Comparison of ENCODE assay signal across 9 cellular contexts in the genomic region with DNA sequence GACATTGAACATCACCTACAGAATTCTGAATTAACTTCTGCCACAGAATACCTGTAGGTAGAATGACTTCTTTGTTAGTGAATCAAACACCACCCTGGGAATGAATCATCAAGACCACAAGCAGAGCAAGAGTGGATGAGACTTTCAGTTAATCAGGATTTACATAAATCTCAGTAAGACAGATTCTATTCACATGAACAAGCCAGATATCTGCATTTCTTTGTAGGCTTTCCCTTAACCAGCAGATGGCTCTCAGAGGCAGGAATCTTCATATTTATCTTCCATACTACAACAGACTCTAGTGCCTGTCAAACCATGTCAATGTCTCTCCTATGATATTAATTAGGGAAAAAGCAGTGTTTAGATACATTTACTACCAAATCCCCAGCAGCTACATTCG.
DNase-seq lines count a peak whose midpoint lies in the region; ATAC-seq and TF ChIP-seq lines count a peak whose summit lies in the region.
"Had no signal": no experiment of that assay in that cellular context is flagged by ENCODE, and none has a peak within 500 bp of the region (broad histone marks: within the 10 kb centered on the region; RNA-seq: fewer than 3 reads in every experiment).

No MANE protein-coding gene starts in this region.

- CTCF ChIA-PET in CD4-positive, alpha-beta T cell (lab: Charles Lee) = interaction anchor here (1.0 to 1.4 kb wide), 4 partner anchors 11 to 557 kb away, joined by 3 to 4 read pairs (median 4); no protein-coding TSS in a partner anchor

- intact Hi-C loops in CD4-positive, alpha-beta T cell (cut with DNase I, micrococcal nuclease) = loop anchor here in 1 of 2 experiments (5.0 to 10.0 kb wide), 2 partner anchors 45 to 1823 kb away; a partner anchor contains a TSS

- peaks cover 62% of the 10 kb centered on the region for H3K4me1 Mint-ChIP-seq in CD4-positive, alpha-beta T cell (ENCODE audit: low read depth)
- H3K4me1 Mint-ChIP-seq in endothelial cell (ENCODE audit: unreplicated experiment) = no peaks in the 10 kb centered on the region

- H3K27ac Mint-ChIP-seq in CD4-positive, alpha-beta T cell = peak overlapping the region; percentile 51
- no peak overlapping the region for H3K27ac Mint-ChIP-seq in endothelial cell (ENCODE audit: unreplicated experiment)

- H3K9me3 Mint-ChIP-seq in CD4-positive, alpha-beta T cell = no peaks in the 10 kb centered on the region
- H3K9me3 Mint-ChIP-seq in endothelial cell (ENCODE audit: unreplicated experiment) = no peaks in the 10 kb centered on the region
- H3K9me3 Mint-ChIP-seq: naive B cell had no signal

- POLR2A ChIA-PET in CD4-positive, alpha-beta T cell (lab: Charles Lee) = no interaction called here

- no peaks in the 10 kb centered on the region for H3K9me3 ChIP-seq in CD4-positive, alpha-beta T cell (ENCODE audit: control insufficient read depth, low read length)

- H3K27me3 ChIP-seq in CD4-positive, alpha-beta T cell (ENCODE audit: control insufficient read depth, insufficient read depth, low read length) = no peaks in the 10 kb centered on the region

- no peak overlapping the region for H3K4me3 Mint-ChIP-seq in CD4-positive, alpha-beta T cell
- H3K4me3 Mint-ChIP-seq in endothelial cell (ENCODE audit: unreplicated experiment) = no peak overlapping the region
- H3K4me3 Mint-ChIP-seq: naive B cell had no signal

- peak; percentile 71 for ATAC-seq in CD4-positive, alpha-beta T cell (ENCODE audit: poor library complexity)
- ATAC-seq in GM18858 (IDR thresholded peaks at IDR 0.05; ENCODE audit: unreplicated experiment) (peak; percentile 69), HG03039 (IDR thresholded peaks at IDR 0.05; ENCODE audit: unreplicated experiment) (peak; percentile 92), SK-N-SH treated with all-trans-retinoic acid at 6 μM for 48 hours (peak; percentile 89)

- H3K27me3 Mint-ChIP-seq in CD4-positive, alpha-beta T cell = no peaks in the 10 kb centered on the region
- H3K27me3 Mint-ChIP-seq in endothelial cell (ENCODE audit: unreplicated experiment) = no peaks in the 10 kb centered on the region
- H3K27me3 Mint-ChIP-seq: naive B cell had no signal

- TF ChIP-seq CTCF in CD4-positive, alpha-beta T cell (IDR thresholded peaks at IDR 0.05) = peak; percentile 14
- no peak for TF ChIP-seq CTCF in endothelial cell (IDR thresholded peaks at IDR 0.05; ENCODE audit: unreplicated experiment)

- H3K36me3 Mint-ChIP-seq in CD4-positive, alpha-beta T cell (ENCODE audit: low read depth) = peaks cover 29% of the 10 kb centered on the region
- H3K36me3 Mint-ChIP-seq in endothelial cell (ENCODE audit: low read depth, unreplicated experiment) = no peaks in the 10 kb centered on the region

- H3K27ac ChIP-seq in CD4-positive, alpha-beta T cell (ENCODE audit: low read depth, low read length) = peak overlapping the region; percentile 10

- DNase-seq in CD4-positive, alpha-beta T cell = no peak
- DNase-seq in kidney glomerular epithelial cell (lab: John Stamatoyannopoulos, UW) (peak; percentile 86), DMS153 treated with DMSO at 0.1 percent for 48 hours (lab: John Stamatoyannopoulos, UW; ENCODE audit: unreplicated experiment) (no peak), endothelial cell (ENCODE audit: low spot score) (no peak)
- DNase-seq in central memory CD4-positive, alpha-beta T cell = no peak
- DNase-seq: naive B cell had no signal

TF ChIP-seq in SK-N-SH treated with all-trans-retinoic acid at 6 μM for 48 hours, 23 proteins besides CTCF, POLR2A, EP300 and RAD21:
- TF ChIP-seq, protein P1, sequence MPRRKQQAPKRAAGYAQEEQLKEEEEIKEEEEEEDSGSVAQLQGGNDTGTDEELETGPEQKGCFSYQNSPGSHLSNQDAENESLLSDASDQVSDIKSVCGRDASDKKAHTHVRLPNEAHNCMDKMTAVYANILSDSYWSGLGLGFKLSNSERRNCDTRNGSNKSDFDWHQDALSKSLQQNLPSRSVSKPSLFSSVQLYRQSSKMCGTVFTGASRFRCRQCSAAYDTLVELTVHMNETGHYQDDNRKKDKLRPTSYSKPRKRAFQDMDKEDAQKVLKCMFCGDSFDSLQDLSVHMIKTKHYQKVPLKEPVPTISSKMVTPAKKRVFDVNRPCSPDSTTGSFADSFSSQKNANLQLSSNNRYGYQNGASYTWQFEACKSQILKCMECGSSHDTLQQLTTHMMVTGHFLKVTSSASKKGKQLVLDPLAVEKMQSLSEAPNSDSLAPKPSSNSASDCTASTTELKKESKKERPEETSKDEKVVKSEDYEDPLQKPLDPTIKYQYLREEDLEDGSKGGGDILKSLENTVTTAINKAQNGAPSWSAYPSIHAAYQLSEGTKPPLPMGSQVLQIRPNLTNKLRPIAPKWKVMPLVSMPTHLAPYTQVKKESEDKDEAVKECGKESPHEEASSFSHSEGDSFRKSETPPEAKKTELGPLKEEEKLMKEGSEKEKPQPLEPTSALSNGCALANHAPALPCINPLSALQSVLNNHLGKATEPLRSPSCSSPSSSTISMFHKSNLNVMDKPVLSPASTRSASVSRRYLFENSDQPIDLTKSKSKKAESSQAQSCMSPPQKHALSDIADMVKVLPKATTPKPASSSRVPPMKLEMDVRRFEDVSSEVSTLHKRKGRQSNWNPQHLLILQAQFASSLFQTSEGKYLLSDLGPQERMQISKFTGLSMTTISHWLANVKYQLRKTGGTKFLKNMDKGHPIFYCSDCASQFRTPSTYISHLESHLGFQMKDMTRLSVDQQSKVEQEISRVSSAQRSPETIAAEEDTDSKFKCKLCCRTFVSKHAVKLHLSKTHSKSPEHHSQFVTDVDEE (CRISPR knock-in tag; IDR thresholded peaks at IDR 0.05) = no peak
- no peak for TF ChIP-seq ISL1 (CRISPR knock-in tag; IDR thresholded peaks at IDR 0.05)
- TF ChIP-seq, protein P2, sequence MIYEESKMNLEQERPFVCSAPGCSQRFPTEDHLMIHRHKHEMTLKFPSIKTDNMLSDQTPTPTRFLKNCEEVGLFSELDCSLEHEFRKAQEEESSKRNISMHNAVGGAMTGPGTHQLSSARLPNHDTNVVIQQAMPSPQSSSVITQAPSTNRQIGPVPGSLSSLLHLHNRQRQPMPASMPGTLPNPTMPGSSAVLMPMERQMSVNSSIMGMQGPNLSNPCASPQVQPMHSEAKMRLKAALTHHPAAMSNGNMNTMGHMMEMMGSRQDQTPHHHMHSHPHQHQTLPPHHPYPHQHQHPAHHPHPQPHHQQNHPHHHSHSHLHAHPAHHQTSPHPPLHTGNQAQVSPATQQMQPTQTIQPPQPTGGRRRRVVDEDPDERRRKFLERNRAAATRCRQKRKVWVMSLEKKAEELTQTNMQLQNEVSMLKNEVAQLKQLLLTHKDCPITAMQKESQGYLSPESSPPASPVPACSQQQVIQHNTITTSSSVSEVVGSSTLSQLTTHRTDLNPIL (CRISPR knock-in tag; IDR thresholded peaks at IDR 0.05; ENCODE audit: low read depth) = no peak
- TF ChIP-seq CSDC2 (CRISPR knock-in tag; IDR thresholded peaks at IDR 0.05) = no peak
- no peak for TF ChIP-seq SNAI2 (CRISPR knock-in tag; IDR thresholded peaks at IDR 0.05)
- TF ChIP-seq ZNF8 (CRISPR knock-in tag; IDR thresholded peaks at IDR 0.05) = no peak
- TF ChIP-seq RARB (CRISPR knock-in tag; IDR thresholded peaks at IDR 0.05) = no peak
- no peak for TF ChIP-seq ESRRG (CRISPR knock-in tag; IDR thresholded peaks at IDR 0.05)
- no peak for TF ChIP-seq TOX (CRISPR knock-in tag; IDR thresholded peaks at IDR 0.05; ENCODE audit: borderline replicate concordance)
